18 cellular contexts compared by ENCODE assay signal in the genomic region with DNA sequence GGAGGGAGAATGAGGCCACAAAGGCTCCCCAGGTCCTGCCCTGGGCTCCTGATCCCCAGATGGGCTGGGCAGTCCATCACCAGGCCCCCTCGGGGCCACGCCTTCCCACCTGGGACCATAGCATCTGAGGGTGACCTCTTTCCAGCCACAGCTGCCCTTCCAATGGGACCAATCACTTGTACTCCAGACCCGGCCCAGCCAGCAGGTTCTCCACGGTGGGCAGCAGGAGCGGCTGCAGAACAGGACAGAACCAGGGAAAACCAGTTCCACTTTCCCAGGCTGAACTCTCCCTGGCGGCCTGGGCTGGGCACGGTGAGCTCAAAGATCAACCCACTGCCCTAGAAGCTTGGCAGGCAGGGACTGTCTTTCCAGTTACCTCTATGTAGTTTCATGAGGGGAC.
DNase-seq lines count a peak whose midpoint lies in the region; ATAC-seq and TF ChIP-seq lines count a peak whose summit lies in the region.
"Had no signal": no experiment of that assay in that cellular context is flagged by ENCODE, and none has a peak within 500 bp of the region (broad histone marks: within the 10 kb centered on the region; RNA-seq: fewer than 3 reads in every experiment).

No MANE protein-coding gene starts in this region.

- H3K27me3 Mint-ChIP-seq in glutamatergic neuron (ENCODE audit: unreplicated experiment): peaks cover 2% of the 10 kb centered on the region
- peaks cover 8% of the 10 kb centered on the region for H3K27me3 Mint-ChIP-seq in nephron progenitor cell (ENCODE audit: low read depth, poor library complexity)
- H3K27me3 Mint-ChIP-seq: CD4-positive, alpha-beta memory T cell had no signal

- no peak overlapping the region for H3K4me3 ChIP-seq in BE2C (ENCODE audit: low read depth, low read length)
- H3K4me3 ChIP-seq in BLaER1 treated with 17β-estradiol and CSF1 and Interleukin-3, amounts not matched to agents 10 nM and 100 nM: no peak overlapping the region
- H3K4me3 ChIP-seq: GM23248, PC-9 had no signal

- DNase-seq in BE2C (peak; percentile 8), glutamatergic neuron (peak; percentile 15), nephron progenitor cell (no peak), NCI-H69 (lab: John Stamatoyannopoulos, UW) (no peak), HT-29 (ENCODE audit: low spot score) (no peak)
- DNase-seq: ACHN; AML-193; CD4-positive, alpha-beta memory T cell; GM23248; NCI-H1048; NCI-H2081 treated with DMSO at 0.1 percent for 48 hours; NCI-H510A; NCI-H82; PC-9; SHP77; SK-N-SH had no signal

- H3K27ac ChIP-seq in BLaER1 treated with 17β-estradiol and CSF1 and Interleukin-3, amounts not matched to agents 10 nM and 100 nM: no peak overlapping the region
- H3K27ac ChIP-seq: GM23248, PC-9 had no signal

- H3K36me3 ChIP-seq in BE2C: peaks cover 17% of the 10 kb centered on the region
- peaks cover 34 to 84% (median 68%) of the 10 kb centered on the region in 11 experiments for H3K36me3 ChIP-seq in BLaER1 treated with 17β-estradiol and CSF1 and Interleukin-3, amounts not matched to agents 10 nM and 100 nM

- ATAC-seq in HG03457 (IDR thresholded peaks at IDR 0.05; ENCODE audit: unreplicated experiment): no peak

- peaks cover 20% of the 10 kb centered on the region for H3K36me3 Mint-ChIP-seq in glutamatergic neuron (ENCODE audit: unreplicated experiment)
- peaks cover 56% of the 10 kb centered on the region for H3K36me3 Mint-ChIP-seq in nephron progenitor cell (ENCODE audit: low read depth)

- H3K9ac ChIP-seq in BLaER1 treated with 17β-estradiol and CSF1 and Interleukin-3, amounts not matched to agents 10 nM and 100 nM: 0 out of 22 replicates have a peak overlapping the region, but pooled peaks of 1 of the 11 experiments have one; percentile 15
- H3K9ac ChIP-seq: GM23248, SK-N-SH had no signal

- peaks cover 2 to 94% (median 64%) of the 10 kb centered on the region in 11 experiments; a peak in 21 of 22 replicates for H4K20me1 ChIP-seq in BLaER1 treated with 17β-estradiol and CSF1 and Interleukin-3, amounts not matched to agents 10 nM and 100 nM

- no peak overlapping the region for H3K4me3 Mint-ChIP-seq in glutamatergic neuron (ENCODE audit: unreplicated experiment)
- H3K4me3 Mint-ChIP-seq in nephron progenitor cell: no peak overlapping the region
- H3K4me3 Mint-ChIP-seq: CD4-positive, alpha-beta memory T cell had no signal

- peak overlapping the region in 8 of 11 experiments; percentile 17 to 70 (median 44); a peak in 13 of 22 replicates for H3K4me2 ChIP-seq in BLaER1 treated with 17β-estradiol and CSF1 and Interleukin-3, amounts not matched to agents 10 nM and 100 nM
- H3K4me2 ChIP-seq: PC-9, SK-N-SH had no signal

- H3K9me3 ChIP-seq in BE2C: no peaks in the 10 kb centered on the region; the same call in 1 of the 2 replicates
- peaks cover 11 to 21% (median 19%) of the 10 kb centered on the region in 11 experiments; a peak in 18 of 22 replicates for H3K9me3 ChIP-seq in BLaER1 treated with 17β-estradiol and CSF1 and Interleukin-3, amounts not matched to agents 10 nM and 100 nM (replicated peaks in 1 of 11)
- H3K9me3 ChIP-seq: SK-N-SH had no signal

- no peak overlapping the region for H3K27ac Mint-ChIP-seq in glutamatergic neuron (ENCODE audit: unreplicated experiment)
- H3K27ac Mint-ChIP-seq in nephron progenitor cell: peak overlapping the region; percentile 22

- TF ChIP-seq CTCF in BE2C (IDR thresholded peaks at IDR 0.05; ENCODE audit: low read depth, low read length) (no peak), glutamatergic neuron (IDR thresholded peaks at IDR 0.05; ENCODE audit: partially characterized antibody, unreplicated experiment) (no peak), nephron progenitor cell (IDR thresholded peaks at IDR 0.05) (no peak)

- no peaks in the 10 kb centered on the region for H3K27me3 ChIP-seq in BE2C
- peaks cover 0 to 11% (median 0%) of the 10 kb centered on the region in 11 experiments; a peak in 7 of 22 replicates for H3K27me3 ChIP-seq in BLaER1 treated with 17β-estradiol and CSF1 and Interleukin-3, amounts not matched to agents 10 nM and 100 nM

- H3K4me1 ChIP-seq in BE2C: no peaks in the 10 kb centered on the region
- H3K4me1 ChIP-seq in BLaER1 treated with 17β-estradiol and CSF1 and Interleukin-3, amounts not matched to agents 10 nM and 100 nM: peaks cover 0 to 46% (median 30%) of the 10 kb centered on the region in 10 experiments; a peak in 18 of 20 replicates

- H3K9me3 Mint-ChIP-seq in glutamatergic neuron (ENCODE audit: unreplicated experiment) (peaks cover 10% of the 10 kb centered on the region), nephron progenitor cell (peaks cover 18% of the 10 kb centered on the region)

- H3K4me1 Mint-ChIP-seq in glutamatergic neuron (ENCODE audit: low read depth, unreplicated experiment) (peaks cover 15% of the 10 kb centered on the region), nephron progenitor cell (peaks cover 21% of the 10 kb centered on the region)

Comparison
In these comparisons a context has a peak if more than half of its experiments do, and no peak if none do; other contexts are left out.
1. DNase-seq: peak in BE2C (single experiment) and glutamatergic neuron (single experiment); none in nephron progenitor cell (single experiment), NCI-H69 (single experiment) and HT-29 (single experiment).